15 cellular contexts compared by ENCODE assay signal in the genomic region with DNA sequence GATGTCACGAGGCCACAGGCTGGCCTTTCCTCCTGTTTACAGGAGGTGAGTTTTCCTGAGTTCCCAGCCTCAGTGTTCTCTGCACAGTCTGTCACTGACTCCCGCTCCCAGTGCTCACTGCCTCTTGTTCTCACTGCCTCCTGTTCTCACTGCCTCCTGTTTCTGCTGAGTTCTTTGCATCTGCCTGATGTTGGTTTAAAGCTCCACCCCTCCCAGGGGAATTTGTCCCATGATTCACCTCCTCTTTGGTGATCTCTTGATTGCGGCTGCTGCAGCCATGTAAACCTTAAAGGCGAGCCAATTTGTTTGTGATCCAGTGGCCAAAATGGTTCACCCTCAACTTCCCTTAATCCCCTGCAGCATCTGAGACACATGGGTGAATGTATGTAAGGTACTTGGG. TPM values are rescaled to one million over a fixed set of nuclear protein-coding genes. Genes with fewer than 3 reads are reported as not detected.
DNase-seq lines count a peak whose midpoint lies in the region; ATAC-seq and TF ChIP-seq lines count a peak whose summit lies in the region.
"Had no signal": no experiment of that assay in that cellular context is flagged by ENCODE, and none has a peak within 500 bp of the region (broad histone marks: within the 10 kb centered on the region; RNA-seq: fewer than 3 reads in every experiment).

No MANE protein-coding gene starts in this region.

- TF ChIP-seq CTCF in GM12865 (IDR thresholded peaks at IDR 0.05; ENCODE audit: insufficient read depth, low read depth, low read length, missing control alignments) = no peak

- H3K4me1 Mint-ChIP-seq in activated T-helper 2 cell treated with anti-CD3 and anti-CD28 coated beads, Interferon-gamma antibody, Interleukin-2, Interleukin-4, amounts not matched to agents 10 μg/mL and 5 μg/mL and 100 μg/mL, durations not matched to agents 14 hours and 24 hours and 36 hours (ENCODE audit: low read depth) = peaks cover 24% of the 10 kb centered on the region

- ATAC-seq in GM21619 (IDR thresholded peaks at IDR 0.05; ENCODE audit: unreplicated experiment) = no peak
- no peak for ATAC-seq in GM18502 (IDR thresholded peaks at IDR 0.05; ENCODE audit: poor library complexity, unreplicated experiment)
- ATAC-seq: T-cell had no signal

- H3K27me3 Mint-ChIP-seq in activated T-helper 2 cell treated with anti-CD3 and anti-CD28 coated beads, Interferon-gamma antibody, Interleukin-2, Interleukin-4, amounts not matched to agents 10 μg/mL and 5 μg/mL and 100 μg/mL, durations not matched to agents 14 hours and 24 hours and 36 hours (ENCODE audit: low read depth) = peaks cover 5% of the 10 kb centered on the region

- H3K9me3 Mint-ChIP-seq in activated T-helper 2 cell treated with anti-CD3 and anti-CD28 coated beads, Interferon-gamma antibody, Interleukin-2, Interleukin-4, amounts not matched to agents 10 μg/mL and 5 μg/mL and 100 μg/mL, durations not matched to agents 14 hours and 24 hours and 36 hours = peaks cover 33% of the 10 kb centered on the region

- peaks cover 45% of the 10 kb centered on the region for H3K36me3 Mint-ChIP-seq in activated T-helper 2 cell treated with anti-CD3 and anti-CD28 coated beads, Interferon-gamma antibody, Interleukin-2, Interleukin-4, amounts not matched to agents 10 μg/mL and 5 μg/mL and 100 μg/mL, durations not matched to agents 14 hours and 24 hours and 36 hours (ENCODE audit: low read depth)

- intact Hi-C loops in activated T-helper 2 cell treated with anti-CD3 and anti-CD28 coated beads, Interferon-gamma antibody, Interleukin-2, Interleukin-4, amounts not matched to agents 10 μg/mL and 5 μg/mL and 100 μg/mL, durations not matched to agents 14 hours and 24 hours and 36 hours (cut with micrococcal nuclease) = no loop called here

- H3K4me3 ChIP-seq in GM12865 (ENCODE audit: low read depth, low read length) = no peak overlapping the region; the same call in 1 of the 2 replicates
- H3K4me3 ChIP-seq: suprapubic skin had no signal

- DNase-seq in AG08395 (ENCODE audit: low spot score) (peak; percentile 55), GM12865 (ENCODE audit: low read depth) (peak; percentile 58), germinal center (ENCODE audit: low spot score) (peak; percentile 24), HCEC 1CT (no peak), pons (ENCODE audit: low spot score) (no peak)
- no peak for DNase-seq in activated T-helper 2 cell treated with anti-CD3 and anti-CD28 coated beads, Interferon-gamma antibody, Interleukin-2, Interleukin-4, amounts not matched to agents 10 μg/mL and 5 μg/mL and 100 μg/mL, durations not matched to agents 14 hours and 24 hours and 36 hours (ENCODE audit: low spot score)
- DNase-seq: activated CD4-positive, alpha-beta T cell treated with anti-CD3 and anti-CD28 coated beads for 1 hour; activated T-cell treated with anti-CD3 and anti-CD28 coated beads, Interleukin-2, amount 50 U/mL, for 4 hours; C1 segment of cervical spinal cord; effector CD4-positive, alpha-beta T cell; NCI-H187; T-cell had no signal

- no peak overlapping the region for H3K4me3 Mint-ChIP-seq in activated T-helper 2 cell treated with anti-CD3 and anti-CD28 coated beads, Interferon-gamma antibody, Interleukin-2, Interleukin-4, amounts not matched to agents 10 μg/mL and 5 μg/mL and 100 μg/mL, durations not matched to agents 14 hours and 24 hours and 36 hours (ENCODE audit: low read depth)
- H3K4me3 Mint-ChIP-seq: activated T-cell treated with anti-CD3 and anti-CD28 coated beads, Interleukin-2, amount 50 U/mL, for 4 hours; T-cell had no signal

- peak overlapping the region; percentile 34 for H3K27ac Mint-ChIP-seq in activated T-helper 2 cell treated with anti-CD3 and anti-CD28 coated beads, Interferon-gamma antibody, Interleukin-2, Interleukin-4, amounts not matched to agents 10 μg/mL and 5 μg/mL and 100 μg/mL, durations not matched to agents 14 hours and 24 hours and 36 hours
- H3K27ac Mint-ChIP-seq: T-cell had no signal

RNA-seq across cellular contexts. Expression of a gene that starts 6.0 kb away (rescaled TPM):
- 1.8 and 2.3 TPM in 2 replicates for total RNA-seq in activated T-helper 2 cell treated with anti-CD3 and anti-CD28 coated beads, Interferon-gamma antibody, Interleukin-2, Interleukin-4, amounts not matched to agents 10 μg/mL and 5 μg/mL and 100 μg/mL, durations not matched to agents 14 hours and 24 hours and 36 hours

RNA-seq across cellular contexts. Expression of a gene that starts 26.8 kb away (rescaled TPM):
- total RNA-seq in activated T-helper 2 cell treated with anti-CD3 and anti-CD28 coated beads, Interferon-gamma antibody, Interleukin-2, Interleukin-4, amounts not matched to agents 10 μg/mL and 5 μg/mL and 100 μg/mL, durations not matched to agents 14 hours and 24 hours and 36 hours = 47.3 and 47.8 TPM in 2 replicates

RNA-seq across cellular contexts. Expression of a gene that starts 45.4 kb away (rescaled TPM):
- total RNA-seq in activated T-helper 2 cell treated with anti-CD3 and anti-CD28 coated beads, Interferon-gamma antibody, Interleukin-2, Interleukin-4, amounts not matched to agents 10 μg/mL and 5 μg/mL and 100 μg/mL, durations not matched to agents 14 hours and 24 hours and 36 hours = 10.6 and 12.3 TPM in 2 replicates

Comparison
In these comparisons a context has a peak if more than half of its experiments do, and no peak if none do; other contexts are left out.
1. DNase-seq: peak in AG08395 (single experiment), GM12865 (single experiment) and germinal center (single experiment); none in activated T-helper 2 cell treated with anti-CD3 and anti-CD28 coated beads, Interferon-gamma antibody, Interleukin-2, Interleukin-4, amounts not matched to agents 10 μg/mL and 5 μg/mL and 100 μg/mL, durations not matched to agents 14 hours and 24 hours and 36 hours (single experiment), HCEC 1CT (single experiment) and pons (single experiment).